ENCODE assay signal across 22 cellular contexts in genomic region chr1:71043061-71043460, GRCh38. TPM values are rescaled to one million over a fixed set of nuclear protein-coding genes. Genes with fewer than 3 reads are reported as not detected.
"Had no signal": no experiment of that assay in that cellular context is flagged by ENCODE, and none has a peak within 500 bp of the region (broad histone marks: within the 10 kb centered on the region; RNA-seq: fewer than 3 reads in every experiment).

No MANE protein-coding gene starts in this region.

- DNase-seq: dermis blood vessel endothelial cell; esophagus squamous epithelium; foreskin keratinocyte; immature natural killer cell; left cardiac atrium; left ventricle myocardium superior; mesendoderm; naive thymus-derived CD4-positive, alpha-beta T cell; posterior cingulate gyrus; spleen; stimulated activated CD4-positive, alpha-beta T cell treated with anti-CD3 and anti-CD28 coated beads, Interleukin-15, amount 100 ng/mL, for 24 hours; stimulated activated CD4-positive, alpha-beta T cell treated with anti-CD3 and anti-CD28 coated beads, Interleukin-1b, Interleukin-23, amount 100 ng/mL, for 48 hours; stimulated activated CD4-positive, alpha-beta T cell treated with anti-CD3 and anti-CD28 coated beads, Interleukin-4, amount 100 ng/mL, for 24 hours; testis; transverse colon had no signal

- H3K27ac ChIP-seq: foreskin keratinocyte, spleen, testis had no signal

- FAIRE-seq: colon, keratinocyte had no signal

- H3K4me1 ChIP-seq: foreskin keratinocyte, testis had no signal

- ATAC-seq: foreskin keratinocyte; left cardiac atrium; left ventricle myocardium superior; naive thymus-derived CD4-positive, alpha-beta T cell; sciatic nerve; stimulated activated memory B cell treated with anti-CD40 and anti-IgM and Interleukin-4, amounts not matched to agents 10 μg/mL and 1 μg/mL and 100 μg/mL, for 72 hours had no signal

- H3K9me3 ChIP-seq: esophagus squamous epithelium, spleen, testis, transverse colon had no signal

- H3K36me3 ChIP-seq: esophagus squamous epithelium, spleen, transverse colon had no signal

- H3K27me3 ChIP-seq: testis had no signal

- H3K4me3 ChIP-seq: esophagus squamous epithelium, lung, spleen, testis, transverse colon had no signal

RNA-seq across cellular contexts. Expression of gene PTGER3, which starts 4.6 kb away (rescaled TPM):
- total RNA-seq: dermis blood vessel endothelial cell, foreskin keratinocyte, neural crest cell, osteocyte had no signal
- polyA plus RNA-seq: foreskin keratinocyte, immature natural killer cell had no signal
